32 cellular contexts compared by ENCODE assay signal in the genomic region with DNA sequence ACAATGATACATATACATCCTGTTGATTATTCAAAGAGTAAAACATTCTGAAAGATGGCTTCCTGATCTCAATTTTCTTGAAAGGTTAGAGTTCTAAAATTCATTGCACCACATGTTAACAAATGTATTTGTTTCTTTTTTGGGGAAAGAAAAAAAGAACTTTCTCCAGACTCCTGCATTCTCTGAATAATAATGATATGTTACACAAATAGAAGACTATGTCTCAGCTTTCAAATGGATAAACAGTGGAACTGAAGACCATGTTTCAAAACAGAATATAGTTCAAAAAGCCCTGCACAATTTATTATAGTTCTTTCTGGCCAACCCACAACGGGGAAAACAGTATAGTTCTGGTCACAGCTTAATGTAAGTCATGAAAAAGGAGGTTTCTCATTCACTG.
"Had no signal": no experiment of that assay in that cellular context is flagged by ENCODE, and none has a peak within 500 bp of the region (broad histone marks: within the 10 kb centered on the region; RNA-seq: fewer than 3 reads in every experiment).

No MANE protein-coding gene starts in this region.

- H3K9me3 ChIP-seq: body of pancreas, esophagus muscularis mucosa had no signal

- H3K27me3 ChIP-seq: adrenal gland, body of pancreas, cardiac muscle cell, esophagus muscularis mucosa, heart left ventricle had no signal

- FAIRE-seq: colon, frontal cortex had no signal

- H3K4me3 ChIP-seq: adrenal gland, body of pancreas, cardiac muscle cell, esophagus muscularis mucosa, heart left ventricle had no signal

- H3K36me3 ChIP-seq: adrenal gland, cardiac muscle cell, heart left ventricle, WERI-Rb-1 had no signal

- DNase-seq: activated B cell treated with CpG ODN at 0.5 μM for 24 hours; activated CD4-positive, alpha-beta T cell treated with anti-CD3 and anti-CD28 coated beads for 48 hours; activated CD4-positive, alpha-beta T cell treated with anti-CD3 and anti-CD28 coated beads, Interleukin-2, amount 50 U/mL, for 1 hour; activated CD4-positive, alpha-beta T cell treated with anti-CD3 and anti-CD28 coated beads, Interleukin-2, amount 50 U/mL, for 48 hours; activated CD8-positive, alpha-beta memory T cell treated with anti-CD3 and anti-CD28 coated beads for 24 hours; activated CD8-positive, alpha-beta T cell treated with anti-CD3 and anti-CD28 coated beads for 36 hours; activated effector memory CD4-positive, alpha-beta T cell treated with Interleukin-2 at 50 U/mL for 16 hours; activated gamma-delta T cell treated with Interleukin-2 at 50 U/mL for 16 hours; activated naive CD4-positive, alpha-beta T cell treated with anti-CD3 and anti-CD28 coated beads, Interleukin-2, amount 50 U/mL, for 16 hours; activated naive CD4-positive, alpha-beta T cell treated with Interleukin-2 at 50 U/mL for 16 hours; activated T-cell treated with anti-CD3 and anti-CD28 coated beads, Interleukin-2, amount 50 U/mL, for 4 hours; adrenal gland; amygdala; aorta; body of pancreas; central memory CD4-positive, alpha-beta T cell; cortex of kidney; dermis blood vessel endothelial cell; effector CD4-positive, alpha-beta T cell; effector memory CD8-positive, alpha-beta T cell; erythroblast; foreskin fibroblast; glutamatergic neuron; heart left ventricle; SW 1271; T-cell; T-helper 9 cell; WERI-Rb-1 had no signal
